ENCODE assay signal across 27 cellular contexts in the genomic region with DNA sequence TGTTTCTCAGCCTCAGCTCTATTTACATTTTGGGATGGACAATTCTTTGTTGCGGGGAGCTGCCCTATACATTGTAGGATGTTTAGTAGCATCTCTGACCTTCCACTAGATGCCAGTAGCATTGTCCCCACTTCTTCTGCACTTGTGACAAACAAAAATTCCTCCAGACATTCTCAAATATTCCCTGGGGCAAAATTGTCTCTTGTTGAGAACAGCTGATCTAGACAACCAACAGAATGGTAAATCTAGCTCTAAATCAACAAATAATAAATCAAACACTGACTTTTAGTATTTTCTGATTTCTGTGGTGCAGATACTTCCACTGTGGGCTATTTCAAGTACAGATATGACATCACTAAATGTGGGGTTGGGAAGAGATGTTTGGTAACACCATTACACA.
"Had no signal": no experiment of that assay in that cellular context is flagged by ENCODE, and none has a peak within 500 bp of the region (broad histone marks: within the 10 kb centered on the region; RNA-seq: fewer than 3 reads in every experiment).

No MANE protein-coding gene starts in this region.

- H3K36me3 Mint-ChIP-seq: activated CD8-positive, alpha-beta memory T cell treated with anti-CD3 and anti-CD28 coated beads, Interleukin-2, amount 10 ng/mL, durations not matched to agents 7 days and 5 days; activated naive CD4-positive, alpha-beta T cell treated with anti-CD3 and anti-CD28 coated beads, Interleukin-2, amount 50 U/mL, for 24 hours; stimulated activated naive B cell treated with anti-CD40 and anti-IgM and Interleukin-4, amounts not matched to agents 10 μg/mL and 1 μg/mL and 100 μg/mL, for 72 hours had no signal

- H3K4me3 ChIP-seq: dorsolateral prefrontal cortex, smooth muscle cell, transverse colon, uterus had no signal

- H3K4me1 Mint-ChIP-seq: activated CD4-positive, alpha-beta T cell treated with anti-CD3 and anti-CD28 coated beads, Interleukin-2, amount 10 ng/mL, durations not matched to agents 7 days and 5 days; activated CD8-positive, alpha-beta memory T cell treated with anti-CD3 and anti-CD28 coated beads, Interleukin-2, amount 10 ng/mL, durations not matched to agents 7 days and 5 days; activated naive CD4-positive, alpha-beta T cell treated with anti-CD3 and anti-CD28 coated beads, Interleukin-2, amount 50 U/mL, for 24 hours; stimulated activated naive B cell treated with anti-CD40 and anti-IgM and Interleukin-4, amounts not matched to agents 10 μg/mL and 1 μg/mL and 100 μg/mL, for 72 hours had no signal

- ATAC-seq: activated CD8-positive, alpha-beta memory T cell treated with anti-CD3 and anti-CD28 coated beads, Interleukin-2, amount 10 ng/mL, durations not matched to agents 7 days and 5 days; activated CD8-positive, alpha-beta T cell treated with anti-CD3 and anti-CD28 coated beads for 36 hours; effector memory CD8-positive, alpha-beta T cell; esophagus mucosa; left ventricle myocardium superior; sciatic nerve; stimulated activated naive B cell treated with anti-CD40 and anti-IgM and Interleukin-4, amounts not matched to agents 10 μg/mL and 1 μg/mL and 100 μg/mL, for 72 hours had no signal

- H3K4me3 Mint-ChIP-seq: activated CD4-positive, alpha-beta T cell treated with anti-CD3 and anti-CD28 coated beads, Interleukin-2, amount 10 ng/mL, durations not matched to agents 7 days and 5 days; activated CD8-positive, alpha-beta memory T cell treated with anti-CD3 and anti-CD28 coated beads, Interleukin-2, amount 10 ng/mL, durations not matched to agents 7 days and 5 days; activated CD8-positive, alpha-beta T cell treated with anti-CD3 and anti-CD28 coated beads for 36 hours; activated naive CD4-positive, alpha-beta T cell treated with anti-CD3 and anti-CD28 coated beads, Interleukin-2, amount 50 U/mL, for 24 hours; activated T-helper 1 cell treated with anti-CD3 and anti-CD28 coated beads, Interleukin-12 subunit alpha, Interleukin-12 subunit beta, Interleukin-2, Interleukin-4 antibody, amounts not matched to agents 30 ng/mL and 10 ng/mL and 1 ng/mL, durations not matched to agents 14 hours and 24 hours and 36 hours; effector memory CD8-positive, alpha-beta T cell; nephron progenitor cell; stimulated activated naive B cell treated with anti-CD40 and anti-IgM and Interleukin-4, amounts not matched to agents 10 μg/mL and 1 μg/mL and 100 μg/mL, for 72 hours; T-helper 2 cell treated with Interferon-gamma antibody and Interleukin-4, amounts not matched to agents 5 μg/mL and 100 μg/mL, for 36 hours had no signal

- H3K27me3 ChIP-seq: dorsolateral prefrontal cortex, transverse colon, uterus had no signal

- H3K9me3 ChIP-seq: transverse colon, uterus had no signal

- H3K27ac ChIP-seq: dorsolateral prefrontal cortex, transverse colon, uterus, WERI-Rb-1 had no signal

- H3K27me3 Mint-ChIP-seq: stimulated activated naive B cell treated with anti-CD40 and anti-IgM and Interleukin-4, amounts not matched to agents 10 μg/mL and 1 μg/mL and 100 μg/mL, for 72 hours had no signal

- H3K27ac Mint-ChIP-seq: activated CD4-positive, alpha-beta T cell treated with anti-CD3 and anti-CD28 coated beads, Interleukin-2, amount 10 ng/mL, durations not matched to agents 7 days and 5 days; activated CD8-positive, alpha-beta memory T cell treated with anti-CD3 and anti-CD28 coated beads, Interleukin-2, amount 10 ng/mL, durations not matched to agents 7 days and 5 days; activated CD8-positive, alpha-beta T cell treated with anti-CD3 and anti-CD28 coated beads for 36 hours; activated naive CD4-positive, alpha-beta T cell treated with anti-CD3 and anti-CD28 coated beads, Interleukin-2, amount 50 U/mL, for 24 hours; activated T-helper 1 cell treated with anti-CD3 and anti-CD28 coated beads, Interleukin-12 subunit alpha, Interleukin-12 subunit beta, Interleukin-2, Interleukin-4 antibody, amounts not matched to agents 30 ng/mL and 10 ng/mL and 1 ng/mL, durations not matched to agents 14 hours and 24 hours and 36 hours; effector memory CD8-positive, alpha-beta T cell; nephron progenitor cell; stimulated activated naive B cell treated with anti-CD40 and anti-IgM and Interleukin-4, amounts not matched to agents 10 μg/mL and 1 μg/mL and 100 μg/mL, for 72 hours; T-helper 2 cell treated with Interferon-gamma antibody and Interleukin-4, amounts not matched to agents 5 μg/mL and 100 μg/mL, for 36 hours had no signal

- H3K36me3 ChIP-seq: transverse colon, uterus, WERI-Rb-1 had no signal

- DNase-seq: activated CD4-positive, alpha-beta T cell treated with anti-CD3 and anti-CD28 coated beads, Interleukin-2, amount 10 ng/mL, durations not matched to agents 7 days and 5 days; activated CD4-positive, CD25-positive, alpha-beta regulatory T cell treated with anti-CD3 and anti-CD28 coated beads, Interleukin-2, amount 50 U/mL, for 72 hours; activated CD8-positive, alpha-beta memory T cell treated with anti-CD3 and anti-CD28 coated beads, Interleukin-2, amount 10 ng/mL, durations not matched to agents 7 days and 5 days; activated CD8-positive, alpha-beta T cell treated with anti-CD3 and anti-CD28 coated beads for 36 hours; activated gamma-delta T cell treated with Interleukin-2 at 50 U/mL for 16 hours; activated T-cell treated with anti-CD3 and anti-CD28 coated beads for 4 hours; central memory CD4-positive, alpha-beta T cell; dorsolateral prefrontal cortex; effector memory CD8-positive, alpha-beta T cell; glutamatergic neuron; hippocampal formation; kidney glomerular epithelial cell; left ventricle myocardium superior; nephron progenitor cell; nucleus accumbens; posterior cingulate gyrus; stimulated activated CD4-positive, alpha-beta T cell treated with anti-CD3 and anti-CD28 coated beads, Interleukin-15, amount 100 ng/mL, for 24 hours; stimulated activated naive B cell treated with anti-CD40 and anti-IgM and Interleukin-4, amounts not matched to agents 10 μg/mL and 1 μg/mL and 100 μg/mL, for 72 hours; transverse colon; uterus; WERI-Rb-1 had no signal

- H3K9me3 Mint-ChIP-seq: activated CD4-positive, alpha-beta T cell treated with anti-CD3 and anti-CD28 coated beads, Interleukin-2, amount 10 ng/mL, durations not matched to agents 7 days and 5 days; activated CD8-positive, alpha-beta T cell treated with anti-CD3 and anti-CD28 coated beads for 36 hours; activated naive CD4-positive, alpha-beta T cell treated with anti-CD3 and anti-CD28 coated beads, Interleukin-2, amount 50 U/mL, for 24 hours; activated T-helper 1 cell treated with anti-CD3 and anti-CD28 coated beads, Interleukin-12 subunit alpha, Interleukin-12 subunit beta, Interleukin-2, Interleukin-4 antibody, amounts not matched to agents 30 ng/mL and 10 ng/mL and 1 ng/mL, durations not matched to agents 14 hours and 24 hours and 36 hours; effector memory CD8-positive, alpha-beta T cell; nephron progenitor cell; stimulated activated naive B cell treated with anti-CD40 and anti-IgM and Interleukin-4, amounts not matched to agents 10 μg/mL and 1 μg/mL and 100 μg/mL, for 72 hours; T-helper 2 cell treated with Interferon-gamma antibody and Interleukin-4, amounts not matched to agents 5 μg/mL and 100 μg/mL, for 36 hours had no signal

- H3K4me2 ChIP-seq: smooth muscle cell had no signal
